In genomic region chr19:40585677-40586422, GRCh38 we compare ENCODE assay signal across 10 cellular contexts. TPM values are rescaled to one million over a fixed set of nuclear protein-coding genes. Genes with fewer than 3 reads are reported as not detected.
A peak's percentile ranks its signal among the peaks of the same experiment; 100 is the strongest.
DNase-seq lines count a peak whose midpoint lies in the region; ATAC-seq, FAIRE-seq and TF ChIP-seq lines count a peak whose summit lies in the region.
"Had no signal": no experiment of that assay in that cellular context is flagged by ENCODE, and none has a peak within 500 bp of the region (broad histone marks: within the 10 kb centered on the region; RNA-seq: fewer than 3 reads in every experiment).

No MANE protein-coding gene starts in this region.

- POLR2A ChIA-PET in activated CD4-positive, alpha-beta memory T cell treated with anti-CD3 and anti-CD28 coated beads, Interleukin-2, amount 10 ng/mL, durations not matched to agents 7 days and 5 days (lab: Charles Lee) = no interaction called here
- POLR2A ChIA-PET in activated CD4-positive, alpha-beta memory T cell treated with anti-CD3 and anti-CD28 coated beads for 36 hours (lab: Charles Lee) = no interaction called here

- H3K4me2 ChIP-seq in trophoblast cell (ENCODE audit: low read length) = no peak overlapping the region

- TF ChIP-seq EP300 in stomach (IDR thresholded peaks at IDR 0.05) = no peak

- H3K9me3 ChIP-seq in trophoblast cell (ENCODE audit: insufficient read depth, low read depth, low read length) = no peaks in the 10 kb centered on the region
- no peaks in the 10 kb centered on the region for H3K9me3 ChIP-seq in stomach

- no peak overlapping the region for H4K12ac ChIP-seq in trophoblast cell (ENCODE audit: low read depth, low read length)

- TF ChIP-seq POLR2A in stomach (IDR thresholded peaks at IDR 0.05) = no peak

- no peak overlapping the region for H4K91ac ChIP-seq in trophoblast cell (ENCODE audit: low read depth, low read length)

- no peak overlapping the region for H3K4me3 ChIP-seq in bronchial epithelial cell (ENCODE audit: low read depth, low read length)
- no peak overlapping the region for H3K4me3 ChIP-seq in trophoblast cell (ENCODE audit: low read depth, low read length)
- no peak overlapping the region for H3K4me3 ChIP-seq in stomach

- H3K27ac ChIP-seq in trophoblast cell (ENCODE audit: low read depth, low read length) (no peak overlapping the region), stomach (peak overlapping the region in 2 of 5 donors; percentile 26 to 64)

- no peak overlapping the region for H3K4me3 Mint-ChIP-seq in activated CD4-positive, alpha-beta memory T cell treated with anti-CD3 and anti-CD28 coated beads, Interleukin-2, amount 10 ng/mL, durations not matched to agents 7 days and 5 days
- no peak overlapping the region for H3K4me3 Mint-ChIP-seq in activated CD4-positive, alpha-beta memory T cell treated with anti-CD3 and anti-CD28 coated beads for 36 hours

- no peaks in the 10 kb centered on the region for H3K79me1 ChIP-seq in trophoblast cell (ENCODE audit: low read length)

- H3K36me3 ChIP-seq in bronchial epithelial cell (ENCODE audit: control insufficient read depth, insufficient read depth, low read length) (peaks cover 4% of the 10 kb centered on the region), trophoblast cell (ENCODE audit: control insufficient read depth in 1 of 2, insufficient read depth in 2 of 2, low read length in 2 of 2) (peaks cover 36 to 45% of the 10 kb centered on the region in 2 experiments), stomach (peaks cover 20 to 93% (median 86%) of the 10 kb centered on the region in 4 donors)

- H3K4me1 ChIP-seq in trophoblast cell (ENCODE audit: control insufficient read depth in 1 of 2, insufficient read depth in 2 of 2, low read length in 2 of 2) = peaks cover 0 to 3% of the 10 kb centered on the region in 2 experiments
- no peaks in the 10 kb centered on the region for H3K4me1 ChIP-seq in stomach

- DNase-seq in activated CD4-positive, alpha-beta memory T cell treated with anti-CD3 and anti-CD28 coated beads, Interleukin-2, amount 10 ng/mL, durations not matched to agents 7 days and 5 days = no peak
- no peak for DNase-seq in activated CD4-positive, alpha-beta memory T cell treated with anti-CD3 and anti-CD28 coated beads for 36 hours
- DNase-seq in NOMO-1 treated with DMSO at 0.1 percent for 48 hours (lab: John Stamatoyannopoulos, UW; ENCODE audit: unreplicated experiment) (peak; percentile 85), bronchial epithelial cell (ENCODE audit: low read depth) (peak; percentile 92), trophoblast cell (peak; percentile 91 to 95), stomach (no peak), NCI-H526 treated with DMSO at 0.1 percent for 48 hours (lab: John Stamatoyannopoulos, UW) (no peak)
- DNase-seq: NCI-H2227 treated with DMSO at 0.1 percent for 48 hours; stimulated activated naive CD4-positive, alpha-beta T cell had no signal

- H3K27me3 ChIP-seq in bronchial epithelial cell (ENCODE audit: control insufficient read depth, insufficient read depth, low read length) (no peaks in the 10 kb centered on the region), trophoblast cell (ENCODE audit: insufficient read depth, low read length) (no peaks in the 10 kb centered on the region), stomach (no peaks in the 10 kb centered on the region)

- H3K23ac ChIP-seq in trophoblast cell (ENCODE audit: low read length) = no peak overlapping the region

- H3K4ac ChIP-seq in trophoblast cell (ENCODE audit: low read depth, low read length) = no peak overlapping the region

- no peak overlapping the region for H2BK120ac ChIP-seq in trophoblast cell (ENCODE audit: insufficient read depth, low read length, poor library complexity)

- peaks cover 54% of the 10 kb centered on the region for H3K36me3 Mint-ChIP-seq in activated CD4-positive, alpha-beta memory T cell treated with anti-CD3 and anti-CD28 coated beads, Interleukin-2, amount 10 ng/mL, durations not matched to agents 7 days and 5 days (ENCODE audit: low read depth)
- H3K36me3 Mint-ChIP-seq in activated CD4-positive, alpha-beta memory T cell treated with anti-CD3 and anti-CD28 coated beads for 36 hours = peaks cover 38% of the 10 kb centered on the region

- intact Hi-C loops in activated CD4-positive, alpha-beta memory T cell treated with anti-CD3 and anti-CD28 coated beads for 36 hours (cut with micrococcal nuclease) = no loop called here
- intact Hi-C loops in stomach (cut with DNase I; ENCODE audit: low total_unique reads) = no loop called here

- H4K8ac ChIP-seq in trophoblast cell (ENCODE audit: low read depth, low read length) = no peak overlapping the region

- H3K79me2 ChIP-seq in trophoblast cell (ENCODE audit: control insufficient read depth, insufficient read depth, low read length, poor library complexity) = no peaks in the 10 kb centered on the region

- CTCF ChIA-PET in activated CD4-positive, alpha-beta memory T cell treated with anti-CD3 and anti-CD28 coated beads, Interleukin-2, amount 10 ng/mL, durations not matched to agents 7 days and 5 days (lab: Charles Lee) = interaction anchor here (1.1 kb wide), 1 partner anchor 43 kb away, joined by 3 read pairs; no protein-coding TSS in a partner anchor
- CTCF ChIA-PET in activated CD4-positive, alpha-beta memory T cell treated with anti-CD3 and anti-CD28 coated beads for 36 hours (lab: Charles Lee) = interaction anchor here (0.7 to 1.3 kb wide), 2 partner anchors 49 to 173 kb away, joined by 3 to 4 read pairs; partner anchors contain the start of gene PRX

- H3K9me3 Mint-ChIP-seq in activated CD4-positive, alpha-beta memory T cell treated with anti-CD3 and anti-CD28 coated beads, Interleukin-2, amount 10 ng/mL, durations not matched to agents 7 days and 5 days = no peaks in the 10 kb centered on the region
- no peaks in the 10 kb centered on the region for H3K9me3 Mint-ChIP-seq in activated CD4-positive, alpha-beta memory T cell treated with anti-CD3 and anti-CD28 coated beads for 36 hours

- peak overlapping the region; percentile 59 for H3K27ac Mint-ChIP-seq in activated CD4-positive, alpha-beta memory T cell treated with anti-CD3 and anti-CD28 coated beads, Interleukin-2, amount 10 ng/mL, durations not matched to agents 7 days and 5 days
- no peak overlapping the region for H3K27ac Mint-ChIP-seq in activated CD4-positive, alpha-beta memory T cell treated with anti-CD3 and anti-CD28 coated beads for 36 hours

- no peak overlapping the region for H3K14ac ChIP-seq in trophoblast cell (ENCODE audit: low read length)

- no peak overlapping the region for H2BK12ac ChIP-seq in trophoblast cell (ENCODE audit: low read length)

- no peak overlapping the region for H2AFZ ChIP-seq in trophoblast cell (ENCODE audit: insufficient read depth, low read length, poor library complexity)

- no peaks in the 10 kb centered on the region for H3K27me3 Mint-ChIP-seq in activated CD4-positive, alpha-beta memory T cell treated with anti-CD3 and anti-CD28 coated beads, Interleukin-2, amount 10 ng/mL, durations not matched to agents 7 days and 5 days
- no peaks in the 10 kb centered on the region for H3K27me3 Mint-ChIP-seq in activated CD4-positive, alpha-beta memory T cell treated with anti-CD3 and anti-CD28 coated beads for 36 hours

- ATAC-seq in HG03378 (IDR thresholded peaks at IDR 0.05; ENCODE audit: unreplicated experiment) = no peak

- WGBS in trophoblast cell (ENCODE audit: extremely low coverage, insufficient coverage, insufficient read length) = no CpG with 5 or more reads among the region's 11 CpGs
- WGBS in stomach, 5 donors = 81 to 90% (median 86%) methylated on average over 11 of the region's 11 CpGs

- H3K18ac ChIP-seq in trophoblast cell (ENCODE audit: low read length) = no peak overlapping the region

- TF ChIP-seq CTCF in bronchial epithelial cell (IDR thresholded peaks at IDR 0.05; ENCODE audit: insufficient read depth, low read length, severe bottlenecking) = no peak
- no peak for TF ChIP-seq CTCF in stomach (IDR thresholded peaks at IDR 0.05)

- FAIRE-seq in bronchial epithelial cell (lab: Jason Lieb, UNC) = no peak

- H2AK5ac ChIP-seq in trophoblast cell (ENCODE audit: low read length) = no peak overlapping the region

- no peak overlapping the region for H3K9ac ChIP-seq in trophoblast cell (ENCODE audit: low read length)

- H2BK5ac ChIP-seq in trophoblast cell (ENCODE audit: low read depth, low read length, poor library complexity) = no peak overlapping the region

- H3K4me1 Mint-ChIP-seq in activated CD4-positive, alpha-beta memory T cell treated with anti-CD3 and anti-CD28 coated beads, Interleukin-2, amount 10 ng/mL, durations not matched to agents 7 days and 5 days = peaks cover 12% of the 10 kb centered on the region
- H3K4me1 Mint-ChIP-seq in activated CD4-positive, alpha-beta memory T cell treated with anti-CD3 and anti-CD28 coated beads for 36 hours (ENCODE audit: low read depth) = peaks cover 5% of the 10 kb centered on the region

RNA-seq across cellular contexts. Expression of gene SHKBP1, which starts 9.2 kb away (rescaled TPM):
- total RNA-seq in activated CD4-positive, alpha-beta memory T cell treated with anti-CD3 and anti-CD28 coated beads, Interleukin-2, amount 10 ng/mL, durations not matched to agents 7 days and 5 days = 100 to 1,000 TPM; 139 to 150 TPM
- 100 to 1,000 TPM; 112 to 126 TPM for total RNA-seq in activated CD4-positive, alpha-beta memory T cell treated with anti-CD3 and anti-CD28 coated beads for 36 hours
- total RNA-seq in bronchial epithelial cell (29.2 and 29.4 TPM in 2 replicates), stomach (100 to 1,000 TPM in 1 of 5 donors, 10 to 100 TPM in 4; 15.8 to 102 (median 70.6) TPM)
- polyA plus RNA-seq in trophoblast cell (2013) = 86.0 and 94.0 TPM in 2 replicates
- polyA plus RNA-seq in stomach = 10 to 100 TPM; 76.1 to 95.7 (median 79.9) TPM

RNA-seq across cellular contexts. Expression of gene LTBP4, which starts 15.3 kb away (rescaled TPM):
- total RNA-seq in activated CD4-positive, alpha-beta memory T cell treated with anti-CD3 and anti-CD28 coated beads, Interleukin-2, amount 10 ng/mL, durations not matched to agents 7 days and 5 days = 100 to 1,000 TPM; 121 to 122 TPM
- total RNA-seq in activated CD4-positive, alpha-beta memory T cell treated with anti-CD3 and anti-CD28 coated beads for 36 hours = 100 to 1,000 TPM; 178 to 182 TPM
- total RNA-seq in bronchial epithelial cell = 20.7 and 21.6 TPM in 2 replicates
- polyA plus RNA-seq in trophoblast cell (2013) = 93.8 and 98.4 TPM in 2 replicates
- total RNA-seq in stomach = 1,000 to 10,000 TPM in 1 of 5 donors, 100 to 1,000 TPM in 3, 10 to 100 TPM in 1; 79.0 to 1,027 (median 190) TPM
- 100 to 1,000 TPM in 1 of 3 donors, 10 to 100 TPM in 2; 66.1 to 102 (median 98.6) TPM for polyA plus RNA-seq in stomach

Comparison
In these comparisons a context has a peak if more than half of its experiments do, and no peak if none do; other contexts are left out.
1. DNase-seq: peak in NOMO-1 treated with DMSO at 0.1 percent for 48 hours (single experiment), bronchial epithelial cell (single experiment) and trophoblast cell (2 of 2); none in activated CD4-positive, alpha-beta memory T cell treated with anti-CD3 and anti-CD28 coated beads, Interleukin-2, amount 10 ng/mL, durations not matched to agents 7 days and 5 days (single experiment), activated CD4-positive, alpha-beta memory T cell treated with anti-CD3 and anti-CD28 coated beads for 36 hours (single experiment), stomach (single experiment) and NCI-H526 treated with DMSO at 0.1 percent for 48 hours (single experiment).